Comparison of ENCODE assay signal across 22 cellular contexts in the genomic region with DNA sequence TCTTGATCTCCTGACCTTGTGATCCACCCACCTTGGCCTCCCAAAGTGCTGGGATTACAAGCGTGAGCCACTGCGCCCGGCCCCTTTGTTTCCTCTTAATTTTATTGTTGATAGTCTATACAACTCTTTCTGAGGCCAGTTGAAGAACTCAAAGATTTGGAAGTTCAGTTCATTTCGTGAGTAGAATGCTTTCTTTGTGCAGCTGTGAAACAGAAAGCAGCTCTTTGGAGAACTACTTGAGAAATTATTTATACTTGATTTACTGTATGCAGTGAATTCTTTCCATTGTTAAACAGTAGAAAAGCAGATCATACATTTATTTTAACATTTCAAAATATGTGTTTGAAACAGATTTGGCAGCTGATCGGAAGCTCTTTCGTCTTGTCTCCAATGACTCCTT.
"Had no signal": no experiment of that assay in that cellular context is flagged by ENCODE, and none has a peak within 500 bp of the region (broad histone marks: within the 10 kb centered on the region; RNA-seq: fewer than 3 reads in every experiment).

No MANE protein-coding gene starts in this region.

- ATAC-seq: activated CD8-positive, alpha-beta memory T cell treated with anti-CD3 and anti-CD28 coated beads, Interleukin-2, amount 10 ng/mL, durations not matched to agents 7 days and 5 days; foreskin keratinocyte; left lobe of liver; lower lobe of right lung; mucosa of descending colon; right cardiac atrium; stimulated activated naive CD8-positive, alpha-beta T cell treated with anti-CD3 and anti-CD28 coated beads, Interleukin-15, Interleukin-2, amounts not matched to agents 100 U/mL and 50 U/mL, for 24 hours had no signal

- H3K27me3 Mint-ChIP-seq: activated CD4-positive, alpha-beta memory T cell treated with anti-CD3 and anti-CD28 coated beads for 36 hours; activated CD8-positive, alpha-beta memory T cell treated with anti-CD3 and anti-CD28 coated beads, Interleukin-2, amount 10 ng/mL, durations not matched to agents 7 days and 5 days; brain had no signal

- H3K4me3 Mint-ChIP-seq: activated CD4-positive, alpha-beta memory T cell treated with anti-CD3 and anti-CD28 coated beads for 36 hours; activated CD8-positive, alpha-beta memory T cell treated with anti-CD3 and anti-CD28 coated beads, Interleukin-2, amount 10 ng/mL, durations not matched to agents 7 days and 5 days; brain had no signal

- H3K27ac Mint-ChIP-seq: activated CD4-positive, alpha-beta memory T cell treated with anti-CD3 and anti-CD28 coated beads for 36 hours; activated CD8-positive, alpha-beta memory T cell treated with anti-CD3 and anti-CD28 coated beads, Interleukin-2, amount 10 ng/mL, durations not matched to agents 7 days and 5 days had no signal

- DNase-seq: activated CD4-positive, alpha-beta memory T cell treated with anti-CD3 and anti-CD28 coated beads for 36 hours; activated CD4-positive, alpha-beta T cell treated with anti-CD3 and anti-CD28 coated beads for 4 hours; activated CD4-positive, CD25-positive, alpha-beta regulatory T cell; activated CD8-positive, alpha-beta memory T cell treated with anti-CD3 and anti-CD28 coated beads, Interleukin-2, amount 10 ng/mL, durations not matched to agents 7 days and 5 days; activated naive CD4-positive, alpha-beta T cell treated with Interleukin-2 at 50 U/mL for 16 hours; aorta; caudate nucleus; dermis blood vessel endothelial cell; effector CD8-positive, alpha-beta T cell; foreskin keratinocyte; kidney; lower lobe of right lung; mesendoderm; mucosa of descending colon; nucleus accumbens; stimulated activated CD4-positive, alpha-beta T cell treated with anti-CD3 and anti-CD28 coated beads, Interleukin-4, amount 100 ng/mL, for 24 hours; stimulated activated naive CD8-positive, alpha-beta T cell treated with anti-CD3 and anti-CD28 coated beads, Interleukin-15, Interleukin-2, amounts not matched to agents 100 U/mL and 50 U/mL, for 24 hours; T1000; upper lobe of left lung had no signal

- H3K9me3 Mint-ChIP-seq: activated CD4-positive, alpha-beta memory T cell treated with anti-CD3 and anti-CD28 coated beads for 36 hours; brain had no signal
